Comparison of ENCODE assay signal across 14 cellular contexts in the genomic region with DNA sequence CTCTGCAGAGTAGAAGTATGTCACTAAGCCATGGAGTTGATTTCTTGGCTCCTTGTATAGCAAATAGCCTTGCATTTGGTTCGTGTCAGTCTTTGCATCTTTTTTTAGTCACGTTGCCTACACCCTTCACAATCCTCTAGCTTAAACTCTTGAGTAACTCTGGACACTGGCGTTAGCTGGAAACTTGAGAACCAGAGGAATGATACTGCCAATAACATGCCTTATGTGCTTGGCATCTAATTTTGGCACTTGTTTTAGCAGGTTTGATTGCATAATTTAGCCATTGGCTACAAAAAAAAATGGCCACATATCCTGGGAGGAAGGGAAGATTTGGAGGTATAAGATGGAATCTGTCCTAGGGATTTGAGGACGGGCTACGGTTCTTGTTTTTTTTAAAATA.
A peak's percentile ranks its signal among the peaks of the same experiment; 100 is the strongest.
DNase-seq lines count a peak whose midpoint lies in the region; ATAC-seq and TF ChIP-seq lines count a peak whose summit lies in the region.
"Had no signal": no experiment of that assay in that cellular context is flagged by ENCODE, and none has a peak within 500 bp of the region (broad histone marks: within the 10 kb centered on the region; RNA-seq: fewer than 3 reads in every experiment).

No MANE protein-coding gene starts in this region.

- H3K27me3 Mint-ChIP-seq in activated CD8-positive, alpha-beta memory T cell treated with anti-CD3 and anti-CD28 coated beads, Interleukin-2, amount 10 ng/mL, durations not matched to agents 7 days and 5 days: no peaks in the 10 kb centered on the region
- H3K27me3 Mint-ChIP-seq: activated T-helper 17 cell treated with anti-CD3 and anti-CD28 coated beads, Interleukin-2, amount 50 U/mL, for 72 hours; central memory CD8-positive, alpha-beta T cell had no signal

- H3K36me3 ChIP-seq in DND-41 (ENCODE audit: insufficient read depth, low read length): peaks cover 9% of the 10 kb centered on the region
- H3K36me3 ChIP-seq in neutrophil: no peaks in the 10 kb centered on the region

- H4K20me1 ChIP-seq in DND-41 (ENCODE audit: insufficient read depth, low read length): no peaks in the 10 kb centered on the region

- no peaks in the 10 kb centered on the region for H3K9me3 ChIP-seq in DND-41 (ENCODE audit: insufficient read depth, low read length, severe bottlenecking)
- no peaks in the 10 kb centered on the region for H3K9me3 ChIP-seq in neutrophil
- H3K9me3 ChIP-seq: SK-N-SH had no signal

- no peak overlapping the region for H3K4me2 ChIP-seq in DND-41 (ENCODE audit: insufficient read depth, low read length)
- H3K4me2 ChIP-seq: SK-N-SH had no signal

- ATAC-seq in DND-41 (ENCODE audit: insufficient read depth, low read depth) (no peak), esophagus mucosa (peak; percentile 48), HG03469 (IDR thresholded peaks at IDR 0.05; ENCODE audit: unreplicated experiment) (no peak), HG03175 (IDR thresholded peaks at IDR 0.05; ENCODE audit: unreplicated experiment) (no peak)
- no peak for ATAC-seq in activated CD8-positive, alpha-beta memory T cell treated with anti-CD3 and anti-CD28 coated beads, Interleukin-2, amount 10 ng/mL, durations not matched to agents 7 days and 5 days
- ATAC-seq: activated T-helper 17 cell treated with anti-CD3 and anti-CD28 coated beads, Interleukin-2, amount 50 U/mL, for 72 hours had no signal

- peaks cover 99% of the 10 kb centered on the region for H3K79me2 ChIP-seq in DND-41 (ENCODE audit: insufficient read depth, low read length)

- no peak for TF ChIP-seq CTCF in DND-41 (IDR thresholded peaks at IDR 0.05; ENCODE audit: borderline replicate concordance, extremely low read depth, low read length, poor library complexity, severe bottlenecking)
- no peak for TF ChIP-seq CTCF in neutrophil (IDR thresholded peaks at IDR 0.05)

- CTCF ChIA-PET in activated CD8-positive, alpha-beta memory T cell treated with anti-CD3 and anti-CD28 coated beads, Interleukin-2, amount 10 ng/mL, durations not matched to agents 7 days and 5 days (lab: Charles Lee): no interaction called here

- peaks cover 7% of the 10 kb centered on the region for H3K4me1 Mint-ChIP-seq in activated CD8-positive, alpha-beta memory T cell treated with anti-CD3 and anti-CD28 coated beads, Interleukin-2, amount 10 ng/mL, durations not matched to agents 7 days and 5 days

- no peak overlapping the region for H3K27ac Mint-ChIP-seq in activated CD8-positive, alpha-beta memory T cell treated with anti-CD3 and anti-CD28 coated beads, Interleukin-2, amount 10 ng/mL, durations not matched to agents 7 days and 5 days
- H3K27ac Mint-ChIP-seq: activated T-helper 17 cell treated with anti-CD3 and anti-CD28 coated beads, Interleukin-2, amount 50 U/mL, for 72 hours had no signal

- H3K4me1 ChIP-seq in DND-41 (ENCODE audit: insufficient read depth, low read length): peaks cover 65% of the 10 kb centered on the region
- peaks cover 15 to 35% of the 10 kb centered on the region in 2 experiments for H3K4me1 ChIP-seq in neutrophil (ENCODE audit: control insufficient read depth in 1 of 2, insufficient read depth in 1 of 2, low read depth in 1 of 2, low read length in 1 of 2)

- H3K9me3 Mint-ChIP-seq in activated CD8-positive, alpha-beta memory T cell treated with anti-CD3 and anti-CD28 coated beads, Interleukin-2, amount 10 ng/mL, durations not matched to agents 7 days and 5 days (ENCODE audit: low read depth): no peaks in the 10 kb centered on the region
- H3K9me3 Mint-ChIP-seq: central memory CD8-positive, alpha-beta T cell; neural crest cell had no signal

- H2AFZ ChIP-seq in DND-41 (ENCODE audit: low read depth, low read length): no peak overlapping the region

- H3K27ac ChIP-seq in DND-41 (ENCODE audit: low read length): peak overlapping the region; percentile 48
- peak overlapping the region; percentile 39 for H3K27ac ChIP-seq in neutrophil

- H3K4me3 Mint-ChIP-seq in activated CD8-positive, alpha-beta memory T cell treated with anti-CD3 and anti-CD28 coated beads, Interleukin-2, amount 10 ng/mL, durations not matched to agents 7 days and 5 days: no peak overlapping the region
- H3K4me3 Mint-ChIP-seq: activated T-helper 17 cell treated with anti-CD3 and anti-CD28 coated beads, Interleukin-2, amount 50 U/mL, for 72 hours; central memory CD8-positive, alpha-beta T cell; neural crest cell had no signal

- DNase-seq in DND-41 (no peak), NCI-H2196 treated with DMSO at 0.1 percent for 48 hours (lab: John Stamatoyannopoulos, UW; ENCODE audit: unreplicated experiment) (peak; percentile 14), LoVo (ENCODE audit: low spot score) (no peak)
- no peak for DNase-seq in activated CD8-positive, alpha-beta memory T cell treated with anti-CD3 and anti-CD28 coated beads, Interleukin-2, amount 10 ng/mL, durations not matched to agents 7 days and 5 days
- DNase-seq: activated CD4-positive, alpha-beta T cell treated with anti-CD3 and anti-CD28 coated beads for 4 hours; NCI-H526; SK-N-SH had no signal

- H3K9ac ChIP-seq in DND-41 (ENCODE audit: low read depth, low read length): no peak overlapping the region
- H3K9ac ChIP-seq: SK-N-SH had no signal

- no peak overlapping the region for H3K4me3 ChIP-seq in DND-41 (ENCODE audit: low read depth in 1 of 2, low read length in 2 of 2)
- H3K4me3 ChIP-seq in neutrophil (ENCODE audit: low read depth in 1 of 2, low read length in 1 of 2): no peak overlapping the region

- H3K27me3 ChIP-seq in DND-41 (ENCODE audit: insufficient read depth, low read length, poor library complexity) (no peaks in the 10 kb centered on the region), neutrophil (no peaks in the 10 kb centered on the region)

- peaks cover 6% of the 10 kb centered on the region for H3K36me3 Mint-ChIP-seq in activated CD8-positive, alpha-beta memory T cell treated with anti-CD3 and anti-CD28 coated beads, Interleukin-2, amount 10 ng/mL, durations not matched to agents 7 days and 5 days
